Comparison of ENCODE assay signal across 1 cellular context in genomic region chr1:145719230-145720079, GRCh38.
TF ChIP-seq lines count a peak whose summit lies in the region.

Gene CD160, plus strand, starts transcription at chr1:145719499. Its CDS starts 8,829 bp downstream, at chr1:145728328.

TF ChIP-seq in WTC11, 78 proteins besides CTCF, POLR2A, EP300 and RAD21 (continued from another document):
- TF ChIP-seq IRF1 (CRISPR knock-in tag; IDR thresholded peaks at IDR 0.05) (no peak), AR (CRISPR knock-in tag; IDR thresholded peaks at IDR 0.05) (no peak), RELA (CRISPR knock-in tag; IDR thresholded peaks at IDR 0.05; ENCODE audit: borderline replicate concordance) (no peak), NR3C1 (CRISPR knock-in tag; conservative IDR thresholded peaks at IDR 0.05; ENCODE audit: low read depth) (no peak), TEAD4 (CRISPR knock-in tag; IDR thresholded peaks at IDR 0.05) (no peak), MYBL2 (CRISPR knock-in tag; IDR thresholded peaks at IDR 0.05) (no peak)
